In genomic region chr10:73997806-73998622, GRCh38 we compare ENCODE assay signal across 8 cellular contexts. TPM values are rescaled to one million over a fixed set of nuclear protein-coding genes. Genes with fewer than 3 reads are reported as not detected.
DNase-seq lines count a peak whose midpoint lies in the region; ATAC-seq and TF ChIP-seq lines count a peak whose summit lies in the region.

Gene VCL (plus strand): TSS chr10:73998116. CDS start chr10:73998208, 92 bp downstream.

- H3K36me3 ChIP-seq in heart right ventricle = peaks cover 0 to 1% (median 0%) of the 10 kb centered on the region in 9 donors
- no peaks in the 10 kb centered on the region for H3K36me3 ChIP-seq in upper lobe of right lung

- H3K9me3 ChIP-seq in heart right ventricle = no peaks in the 10 kb centered on the region
- no peaks in the 10 kb centered on the region for H3K9me3 ChIP-seq in upper lobe of right lung

- H3K27me3 ChIP-seq in heart right ventricle = no peaks in the 10 kb centered on the region
- no peaks in the 10 kb centered on the region for H3K27me3 ChIP-seq in upper lobe of right lung

- H3K4me3 ChIP-seq in heart right ventricle = peak within 1 kb of the TSS; percentile 82 to 99 (median 90)
- H3K4me3 ChIP-seq in upper lobe of right lung = peak within 1 kb of the TSS; percentile 95

- intact Hi-C loops in T-helper 1 cell treated with Interleukin-12 subunit alpha and Interleukin-12 subunit beta and Interleukin-4 antibody, amounts not matched to agents 30 ng/mL and 1 ng/mL, for 36 hours (cut with micrococcal nuclease) = loop anchor here (1.0 to 5.0 kb wide), 13 partner anchors 24 to 1234 kb away; partner anchors contain the start of genes ADK, KAT6B, NDST2 and PPP3CB
- intact Hi-C loops in heart right ventricle (cut with DNase I) (loop anchor here in 6 of 10 donors (2.0 to 5.0 kb wide), 5 partner anchors 44 to 111 kb away; no protein-coding TSS in a partner anchor), posterior vena cava (cut with DNase I) (no loop called here), upper lobe of right lung (cut with DNase I) (no loop called here)

- TF ChIP-seq CTCF in GM13976 (IDR thresholded peaks at IDR 0.05; ENCODE audit: borderline replicate concordance, control extremely low read depth, extremely low read depth, insufficient read depth, missing control alignments) (no peak), heart right ventricle (IDR thresholded peaks at IDR 0.05) (peak in 1 of 9 donors; percentile 14), upper lobe of right lung (IDR thresholded peaks at IDR 0.05) (no peak)

- in situ Hi-C loops in GM13976 (cut with MboI; ENCODE audit: low sequenced_read_pairs, unreplicated experiment) = no loop called here

- H3K4me1 ChIP-seq in heart right ventricle = peaks cover 6 to 47% (median 34%) of the 10 kb centered on the region in 9 donors
- peaks cover 35% of the 10 kb centered on the region for H3K4me1 ChIP-seq in upper lobe of right lung

- ATAC-seq in HG02870 (IDR thresholded peaks at IDR 0.05; ENCODE audit: unreplicated experiment) = peak; percentile 95
- peak; percentile 96 to 97 (median 97) for ATAC-seq in heart right ventricle
- peak; percentile 97 for ATAC-seq in upper lobe of right lung

- peak; percentile 98 for DNase-seq in GM13976 (ENCODE audit: low spot score)
- peak; percentile 94 for DNase-seq in NCI-H146 treated with DMSO at 0.1 percent for 48 hours (lab: John Stamatoyannopoulos, UW; ENCODE audit: unreplicated experiment)
- DNase-seq in amniotic epithelial cell (ENCODE audit: low read depth) = peak; percentile 97
- peak; percentile 98 for DNase-seq in heart right ventricle
- peak; percentile 99 for DNase-seq in posterior vena cava (ENCODE audit: low spot score)
- DNase-seq in upper lobe of right lung = peak; percentile 99

- 0% methylated on average over 90 of the region's 90 CpGs for WGBS in heart right ventricle, 2 donors

- H3K27ac ChIP-seq in heart right ventricle (peak within 1 kb of the TSS; percentile 68 to 97 (median 93)), upper lobe of right lung (peak within 1 kb of the TSS; percentile 94)

RNA-seq across cellular contexts. Expression of gene VCL, which starts in this region (rescaled TPM):
- total RNA-seq in T-helper 1 cell treated with Interleukin-12 subunit alpha and Interleukin-12 subunit beta and Interleukin-4 antibody, amounts not matched to agents 30 ng/mL and 1 ng/mL, for 36 hours = 38.2 and 40.9 TPM in 2 replicates
- total RNA-seq in heart right ventricle = 100 to 1,000 TPM; 210 to 369 (median 251) TPM
- polyA plus RNA-seq in heart right ventricle = 100 to 1,000 TPM; 117 to 190 TPM
- 100 to 1,000 TPM; 419 to 480 TPM for total RNA-seq in posterior vena cava
- total RNA-seq in upper lobe of right lung = 148 TPM

Comparison
In these comparisons a context has a peak if more than half of its experiments do, and no peak if none do; other contexts are left out.
1. Peak in every context shown above with its lines: DNase-seq, ATAC-seq, H3K4me3 ChIP-seq and H3K27ac ChIP-seq.
2. intact Hi-C loops: an anchor here in T-helper 1 cell treated with Interleukin-12 subunit alpha and Interleukin-12 subunit beta and Interleukin-4 antibody, amounts not matched to agents 30 ng/mL and 1 ng/mL, for 36 hours (1.0 to 5.0 kb wide) and heart right ventricle (2.0 to 5.0 kb wide); none called in posterior vena cava and upper lobe of right lung.